Comparison of ENCODE assay signal across 8 cellular contexts in genomic region chr5:132776932-132777208, GRCh38. TPM values are rescaled to one million over a fixed set of nuclear protein-coding genes. Genes with fewer than 3 reads are reported as not detected.
DNase-seq lines count a peak whose midpoint lies in the region; ATAC-seq and TF ChIP-seq lines count a peak whose summit lies in the region.

No MANE protein-coding gene starts in this region.

- peaks cover 15% of the 10 kb centered on the region for H3K4me1 ChIP-seq in ES-I3 (ENCODE audit: insufficient read depth, low read length)
- H3K4me1 ChIP-seq in OCI-LY1 (ENCODE audit: insufficient read depth, low read length, severe bottlenecking): no peaks in the 10 kb centered on the region
- peaks cover 36 to 60% (median 54%) of the 10 kb centered on the region in 4 donors for H3K4me1 ChIP-seq in esophagus muscularis mucosa
- H3K4me1 ChIP-seq in prostate gland (replicated peaks): no peaks in the 10 kb centered on the region

- H3K4me3 ChIP-seq in OCI-LY1 (ENCODE audit: low read depth, low read length, poor library complexity, severe bottlenecking): peak overlapping the region; percentile 61
- H3K4me3 ChIP-seq in esophagus muscularis mucosa: peak overlapping the region; percentile 87 to 95 (median 90)
- peak overlapping the region; percentile 71 to 85 for H3K4me3 ChIP-seq in prostate gland

- peak overlapping the region; percentile 44 for H3K4me2 ChIP-seq in OCI-LY1 (ENCODE audit: low read length)

- no peak for ATAC-seq in HG02642 (IDR thresholded peaks at IDR 0.05; ENCODE audit: poor library complexity, unreplicated experiment)

- H2AFZ ChIP-seq in OCI-LY1 (ENCODE audit: low read length): no peak overlapping the region

- WGBS in esophagus muscularis mucosa: no CpG with 5 or more reads among the region's 41 CpGs
- 1% methylated on average over 41 of the region's 41 CpGs for WGBS in prostate gland

- H3K27me3 ChIP-seq in OCI-LY1 (ENCODE audit: insufficient read depth, low read length): peaks cover 5% of the 10 kb centered on the region; the same call in 1 of the 2 replicates
- no peaks in the 10 kb centered on the region for H3K27me3 ChIP-seq in esophagus muscularis mucosa
- no peaks in the 10 kb centered on the region for H3K27me3 ChIP-seq in prostate gland (replicated peaks; ENCODE audit: insufficient read depth)

- no peak overlapping the region for H3K27ac ChIP-seq in OCI-LY1 (ENCODE audit: low read depth, low read length, poor library complexity, severe bottlenecking)
- peak overlapping the region; percentile 79 to 88 (median 84) for H3K27ac ChIP-seq in esophagus muscularis mucosa (replicated peaks in 1 of 4)
- peak overlapping the region; percentile 70 to 71 for H3K27ac ChIP-seq in prostate gland

- H3K9ac ChIP-seq in ES-I3 (ENCODE audit: low read depth, low read length) (peak overlapping the region; percentile 56), OCI-LY1 (ENCODE audit: low read length) (no peak overlapping the region)

- no peak for TF ChIP-seq POLR2A in esophagus muscularis mucosa (IDR thresholded peaks at IDR 0.05; ENCODE audit: low read depth)
- no peak for TF ChIP-seq POLR2A in prostate gland (IDR thresholded peaks at IDR 0.05)

- no peaks in the 10 kb centered on the region for H3K9me2 ChIP-seq in OCI-LY1 (ENCODE audit: low read depth, low read length)

- no peaks in the 10 kb centered on the region for H3K79me2 ChIP-seq in OCI-LY1 (ENCODE audit: insufficient read depth, low read length)

- H3K9me3 ChIP-seq in ES-I3 (ENCODE audit: control insufficient read depth, insufficient read depth, low read length) (no peaks in the 10 kb centered on the region), OCI-LY1 (ENCODE audit: low read length) (no peaks in the 10 kb centered on the region), esophagus muscularis mucosa (no peaks in the 10 kb centered on the region), prostate gland (no peaks in the 10 kb centered on the region)

- no peaks in the 10 kb centered on the region for H3F3A ChIP-seq in OCI-LY1 (ENCODE audit: insufficient read depth, low read length)

- H3K36me3 ChIP-seq in ES-I3 (ENCODE audit: insufficient read depth, low read length): no peaks in the 10 kb centered on the region
- no peaks in the 10 kb centered on the region for H3K36me3 ChIP-seq in OCI-LY1 (ENCODE audit: insufficient read depth, low read length)
- no peaks in the 10 kb centered on the region for H3K36me3 ChIP-seq in esophagus muscularis mucosa
- H3K36me3 ChIP-seq in prostate gland: no peaks in the 10 kb centered on the region

- TF ChIP-seq EP300 in esophagus muscularis mucosa (IDR thresholded peaks at IDR 0.05): no peak

- no peak for TF ChIP-seq CTCF in OCI-LY1 (IDR thresholded peaks at IDR 0.05; ENCODE audit: low read length)
- TF ChIP-seq CTCF in esophagus muscularis mucosa (IDR thresholded peaks at IDR 0.05): no peak
- TF ChIP-seq CTCF in prostate gland (IDR thresholded peaks at IDR 0.05): no peak

- H4K20me1 ChIP-seq in OCI-LY1 (ENCODE audit: insufficient read depth, low read length): no peaks in the 10 kb centered on the region

- DNase-seq in esophagus muscularis mucosa (ENCODE audit: extremely low spot score) (no peak), prostate gland (ENCODE audit: low spot score) (no peak), activated gamma-delta T cell (lab: John Stamatoyannopoulos, UW) (no peak), MV-4-11 (lab: John Stamatoyannopoulos, UW) (no peak)
- DNase-seq in stimulated activated naive CD4-positive, alpha-beta T cell (lab: John Stamatoyannopoulos, UW): no peak

- intact Hi-C loops in esophagus muscularis mucosa (cut with DNase I) (loop anchor here (5.0 kb wide), 2 partner anchors 40 to 45 kb away; partner anchors contain the start of gene KIF3A), prostate gland (cut with DNase I) (no loop called here)

RNA-seq across cellular contexts. Expression of gene SEPTIN8, which starts 0.2 kb away (rescaled TPM):
- total RNA-seq in esophagus muscularis mucosa: 10 to 100 TPM; 26.7 to 42.8 (median 36.9) TPM
- total RNA-seq in prostate gland: 10 to 100 TPM; 27.7 to 38.5 TPM

RNA-seq across cellular contexts. Expression of gene CCNI2, which starts 29.6 kb away (rescaled TPM):
- total RNA-seq in esophagus muscularis mucosa: under 1 TPM in 1 of 4 donors, not detected in 3; 0.39 TPM
- total RNA-seq in prostate gland: 1 to 10 TPM in 1 of 2 donors, not detected in 1; 5.9 TPM

RNA-seq across cellular contexts. Expression of gene SOWAHA, which starts 36.2 kb away (rescaled TPM):
- total RNA-seq in esophagus muscularis mucosa: under 1 TPM; 0.06 to 0.83 (median 0.15) TPM
- 10 to 100 TPM in 1 of 2 donors, 1 to 10 TPM in 1; 4.1 to 16.7 TPM for total RNA-seq in prostate gland

RNA-seq across cellular contexts. Expression of gene KIF3A, which starts 39.5 kb away (rescaled TPM):
- total RNA-seq in esophagus muscularis mucosa: 1 to 10 TPM; 5.5 to 9.6 (median 8.3) TPM
- total RNA-seq in prostate gland: 10 to 100 TPM in 1 of 2 donors, 1 to 10 TPM in 1; 5.9 to 14.0 TPM

RNA-seq across cellular contexts. Expression of gene SHROOM1, which starts 53.6 kb away (rescaled TPM):
- 10 to 100 TPM in 3 of 4 donors, 1 to 10 TPM in 1; 4.5 to 21.2 (median 13.1) TPM for total RNA-seq in esophagus muscularis mucosa
- 100 to 1,000 TPM in 1 of 2 donors, 10 to 100 TPM in 1; 62.1 to 364 TPM for total RNA-seq in prostate gland
